Comparison of ENCODE assay signal across 22 cellular contexts in genomic region chr2:168439536-168439935, GRCh38. TPM values are rescaled to one million over a fixed set of nuclear protein-coding genes. Genes with fewer than 3 reads are reported as not detected.
DNase-seq lines count a peak whose midpoint lies in the region; ATAC-seq, FAIRE-seq and TF ChIP-seq lines count a peak whose summit lies in the region.
"Had no signal": no experiment of that assay in that cellular context is flagged by ENCODE, and none has a peak within 500 bp of the region (broad histone marks: within the 10 kb centered on the region; RNA-seq: fewer than 3 reads in every experiment).

No MANE protein-coding gene starts in this region.

- no peaks in the 10 kb centered on the region for H3K27me3 ChIP-seq in CD8-positive, alpha-beta T cell (ENCODE audit: insufficient read depth, low read length)
- no peaks in the 10 kb centered on the region for H3K27me3 ChIP-seq in HAP-1 (ENCODE audit: low read depth)
- H3K27me3 ChIP-seq: brain microvascular endothelial cell, heart left ventricle, right atrium auricular region, suprapubic skin had no signal

- no peak for DNase-seq in CD8-positive, alpha-beta T cell
- DNase-seq in HT1080 (ENCODE audit: low read depth) (peak; percentile 18), astrocyte of the cerebellum (ENCODE audit: low read depth) (peak; percentile 34), fibroblast of villous mesenchyme (ENCODE audit: low read depth) (peak; percentile 21), HAP-1 (ENCODE audit: low spot score in 2 of 2) (no peak), frontal cortex (ENCODE audit: low spot score in 2 of 2) (no peak), T-helper 1 cell (no peak)
- no peak for DNase-seq in activated CD8-positive, alpha-beta memory T cell treated with anti-CD3 and anti-CD28 coated beads for 24 hours
- DNase-seq: activated T-cell treated with anti-CD3 and anti-CD28 coated beads, Interleukin-2, amount 50 U/mL, for 48 hours; brain microvascular endothelial cell; CD4-positive, alpha-beta T cell; DMS53; heart left ventricle; HFFc6; NCI-H1694 treated with DMSO at 0.1 percent for 48 hours; occipital lobe; SIG-M5; T-helper 17 cell had no signal

- intact Hi-C loops in CD8-positive, alpha-beta T cell (cut with DNase I, micrococcal nuclease): no loop called here

- no peak overlapping the region for H3K27ac ChIP-seq in CD8-positive, alpha-beta T cell (ENCODE audit: low read depth, low read length)
- H3K27ac ChIP-seq: brain microvascular endothelial cell, heart left ventricle, right atrium auricular region, suprapubic skin had no signal

- H3K9me3 Mint-ChIP-seq in CD8-positive, alpha-beta T cell: no peaks in the 10 kb centered on the region
- H3K9me3 Mint-ChIP-seq: activated naive CD4-positive, alpha-beta T cell treated with anti-CD3 and anti-CD28 coated beads, Interleukin-2, amount 50 U/mL, for 24 hours; CD4-positive, alpha-beta T cell; HFFc6 had no signal

- no peak for TF ChIP-seq CTCF in CD8-positive, alpha-beta T cell (IDR thresholded peaks at IDR 0.05)
- TF ChIP-seq CTCF in astrocyte of the cerebellum (IDR thresholded peaks at IDR 0.05; ENCODE audit: low read depth, low read length, missing control alignments) (no peak), fibroblast of villous mesenchyme (IDR thresholded peaks at IDR 0.05; ENCODE audit: insufficient read depth, low read depth, low read length) (no peak)

- no peak for FAIRE-seq in frontal cortex (lab: Jason Lieb, UNC)

- peaks cover 26% of the 10 kb centered on the region for H3K4me1 ChIP-seq in CD8-positive, alpha-beta T cell (ENCODE audit: insufficient read depth, low read length)
- no peaks in the 10 kb centered on the region for H3K4me1 ChIP-seq in HAP-1
- H3K4me1 ChIP-seq: suprapubic skin had no signal

- no peaks in the 10 kb centered on the region for H3K36me3 ChIP-seq in CD8-positive, alpha-beta T cell (ENCODE audit: insufficient read depth, low read length)
- no peaks in the 10 kb centered on the region for H3K36me3 ChIP-seq in HAP-1 (replicated peaks)
- H3K36me3 ChIP-seq: brain microvascular endothelial cell, heart left ventricle, right atrium auricular region, suprapubic skin had no signal

- H3K27me3 Mint-ChIP-seq in CD8-positive, alpha-beta T cell (ENCODE audit: low read depth): no peaks in the 10 kb centered on the region
- H3K27me3 Mint-ChIP-seq: activated naive CD4-positive, alpha-beta T cell treated with anti-CD3 and anti-CD28 coated beads, Interleukin-2, amount 50 U/mL, for 24 hours; CD4-positive, alpha-beta T cell; dendritic cell treated with granulocyte-macrophage colony-stimulating factor and Interleukin-4, amounts not matched to agents 40 ng/mL and 50 ng/mL, for 4 days; T-helper 17 cell had no signal

- no peak overlapping the region for H3K4me3 ChIP-seq in CD8-positive, alpha-beta T cell (ENCODE audit: low read depth, low read length)
- no peak overlapping the region for H3K4me3 ChIP-seq in astrocyte of the cerebellum (ENCODE audit: low read depth, low read length)
- no peak overlapping the region for H3K4me3 ChIP-seq in fibroblast of villous mesenchyme (ENCODE audit: low read depth, low read length)
- H3K4me3 ChIP-seq in HAP-1: no peak overlapping the region
- H3K4me3 ChIP-seq: heart left ventricle, right atrium auricular region, suprapubic skin had no signal

- no peak for ATAC-seq in CD8-positive, alpha-beta T cell
- ATAC-seq: heart left ventricle, T-helper 17 cell had no signal

- no peaks in the 10 kb centered on the region for H3K36me3 Mint-ChIP-seq in CD8-positive, alpha-beta T cell
- H3K36me3 Mint-ChIP-seq: activated naive CD4-positive, alpha-beta T cell treated with anti-CD3 and anti-CD28 coated beads, Interleukin-2, amount 50 U/mL, for 24 hours had no signal

- H3K4me3 Mint-ChIP-seq in CD8-positive, alpha-beta T cell: no peak overlapping the region
- H3K4me3 Mint-ChIP-seq: activated naive CD4-positive, alpha-beta T cell treated with anti-CD3 and anti-CD28 coated beads, Interleukin-2, amount 50 U/mL, for 24 hours; CD4-positive, alpha-beta T cell; dendritic cell treated with granulocyte-macrophage colony-stimulating factor and Interleukin-4, amounts not matched to agents 40 ng/mL and 50 ng/mL, for 4 days; HFFc6; T-helper 17 cell had no signal

- CTCF ChIA-PET in CD8-positive, alpha-beta T cell (lab: Charles Lee): interaction anchor here (0.9 kb wide), 2 partner anchors 91 to 135 kb away, joined by 3 read pairs; no protein-coding TSS in a partner anchor

- H3K27ac Mint-ChIP-seq in CD8-positive, alpha-beta T cell: peak overlapping the region; percentile 61
- H3K27ac Mint-ChIP-seq: activated naive CD4-positive, alpha-beta T cell treated with anti-CD3 and anti-CD28 coated beads, Interleukin-2, amount 50 U/mL, for 24 hours; CD4-positive, alpha-beta T cell; dendritic cell treated with granulocyte-macrophage colony-stimulating factor and Interleukin-4, amounts not matched to agents 40 ng/mL and 50 ng/mL, for 4 days; HFFc6; T-helper 17 cell had no signal

- POLR2A ChIA-PET in CD8-positive, alpha-beta T cell (lab: Charles Lee): interaction anchor here (1.0 kb wide), 1 partner anchor 51 kb away, joined by 3 read pairs; no protein-coding TSS in a partner anchor

- no peaks in the 10 kb centered on the region for H3K9me3 ChIP-seq in CD8-positive, alpha-beta T cell (ENCODE audit: low read length)
- no peaks in the 10 kb centered on the region for H3K9me3 ChIP-seq in HAP-1
- H3K9me3 ChIP-seq: right atrium auricular region, suprapubic skin had no signal

- peaks cover 55% of the 10 kb centered on the region for H3K4me1 Mint-ChIP-seq in CD8-positive, alpha-beta T cell (ENCODE audit: low read depth)

- in situ Hi-C loops in astrocyte of the cerebellum (cut with HindIII; ENCODE audit: low sequenced_read_pairs): no loop called here
- in situ Hi-C loops in HAP-1 (cut with MboI; ENCODE audit: low sequenced_read_pairs): no loop called here

RNA-seq across cellular contexts. Expression of gene CERS6, which starts 16.5 kb away (rescaled TPM):
- total RNA-seq in CD8-positive, alpha-beta T cell: 10 to 100 TPM; 17.9 to 18.5 TPM
- 20.6 and 24.3 TPM in 2 replicates for total RNA-seq in HT1080 (2014; rRNA removed; shearing (Covaris generic))
- polyA plus RNA-seq in HT1080 (2015; cell fraction: cytosol; rRNA removed): 15.3 and 19.2 TPM in 2 replicates
- 13.4 and 13.7 TPM in 2 replicates for polyA plus RNA-seq in HT1080 (2015; cell fraction: nucleus; rRNA removed)
- total RNA-seq in fibroblast of villous mesenchyme (9.0 and 16.0 TPM in 2 replicates), frontal cortex (137 TPM)

Comparison
In these comparisons a context has a peak if more than half of its experiments do, and no peak if none do; other contexts are left out.
1. DNase-seq: peak in HT1080 (single experiment), astrocyte of the cerebellum (single experiment) and fibroblast of villous mesenchyme (single experiment); none in CD8-positive, alpha-beta T cell (0 of 7), HAP-1 (0 of 2), frontal cortex (0 of 2), activated CD8-positive, alpha-beta memory T cell treated with anti-CD3 and anti-CD28 coated beads for 24 hours (single experiment) and T-helper 1 cell (0 of 5).